Comparison of ENCODE assay signal across 24 cellular contexts in genomic region chr7:106067678-106068077, GRCh38. TPM values are rescaled to one million over a fixed set of nuclear protein-coding genes. Genes with fewer than 3 reads are reported as not detected.
A peak's percentile ranks its signal among the peaks of the same experiment; 100 is the strongest.
DNase-seq lines count a peak whose midpoint lies in the region; TF ChIP-seq lines count a peak whose summit lies in the region.
"Had no signal": no experiment of that assay in that cellular context is flagged by ENCODE, and none has a peak within 500 bp of the region (broad histone marks: within the 10 kb centered on the region; RNA-seq: fewer than 3 reads in every experiment).

No MANE protein-coding gene starts in this region.

- peak overlapping the region in 1 of 4 donors; percentile 9 for H3K4me3 Mint-ChIP-seq in IgD-negative memory B cell
- H3K4me3 Mint-ChIP-seq in nephron progenitor cell = no peak overlapping the region
- H3K4me3 Mint-ChIP-seq: CD8-positive, alpha-beta T cell had no signal

- no peak for TF ChIP-seq POLR2A in transverse colon (IDR thresholded peaks at IDR 0.05)

- no peaks in the 10 kb centered on the region for H3K27me3 Mint-ChIP-seq in IgD-negative memory B cell
- no peaks in the 10 kb centered on the region for H3K27me3 Mint-ChIP-seq in nephron progenitor cell (ENCODE audit: low read depth, poor library complexity)

- no peak overlapping the region for H2AFZ ChIP-seq in SU-DHL-6 (ENCODE audit: low read depth, low read length, severe bottlenecking)

- H3K4me2 ChIP-seq in SU-DHL-6 (ENCODE audit: low read depth, low read length, poor library complexity, severe bottlenecking) = no peak overlapping the region
- H3K4me2 ChIP-seq: A549 had no signal

- intact Hi-C loops in transverse colon (cut with DNase I; ENCODE audit: low total_unique reads) = loop anchor here (5.0 kb wide), 1 partner anchor 75 kb away; no protein-coding TSS in a partner anchor

- H3K36me3 ChIP-seq in SU-DHL-6 (ENCODE audit: low read length) (no peaks in the 10 kb centered on the region), transverse colon (no peaks in the 10 kb centered on the region)
- H3K36me3 ChIP-seq: BLaER1 treated with 17β-estradiol and CSF1 and Interleukin-3, amounts not matched to agents 10 nM and 100 nM; Peyer's patch had no signal

- in situ Hi-C loops in transverse colon (cut with MboI; ENCODE audit: low pct_ligation_motif_present in 1 of 4, low pct_unique_long_range_greater_than_20kb in 1 of 4, low sequenced_read_pairs in 3 of 4) = no loop called here

- peaks cover 85% of the 10 kb centered on the region for H3F3A ChIP-seq in SU-DHL-6 (ENCODE audit: insufficient read depth)

- H3K79me2 ChIP-seq in SU-DHL-6 (ENCODE audit: insufficient read depth, low read length) = peaks cover 5% of the 10 kb centered on the region; the same call in 1 of the 2 replicates

- H3K9ac ChIP-seq in SU-DHL-6 (ENCODE audit: low read length) = 0 out of 2 replicates have a peak overlapping the region, but pooled peaks have one; percentile 4
- H3K9ac ChIP-seq: BLaER1 treated with 17β-estradiol and CSF1 and Interleukin-3, amounts not matched to agents 10 nM and 100 nM had no signal

- H3K4me1 Mint-ChIP-seq in IgD-negative memory B cell (peaks cover 65 to 68% (median 66%) of the 10 kb centered on the region in 3 donors), nephron progenitor cell (peaks cover 99% of the 10 kb centered on the region)

- DNase-seq in nephron progenitor cell (no peak), transverse colon (no peak), Kasumi-1 (lab: John Stamatoyannopoulos, UW) (no peak), cerebellar nuclear complex (lab: John Stamatoyannopoulos, UW) (no peak), mesenteric fat pad (ENCODE audit: low spot score) (no peak)
- no peak for DNase-seq in activated CD4-positive, CD25-positive, alpha-beta regulatory T cell (lab: John Stamatoyannopoulos, UW)
- DNase-seq: Calu3; CD8-positive, alpha-beta T cell; DMS53; EL; GF-D8; GOT3; HCEC 1CT; NCI-H1105; NCI-H146; NCI-H2029; NCI-H226; NCI-H510A treated with DMSO at 0.1 percent for 48 hours; NCI-H748 treated with DMSO at 0.1 percent for 48 hours; Peyer's patch had no signal

- H3K4me1 ChIP-seq in transverse colon = peaks cover 44 to 80% (median 62%) of the 10 kb centered on the region in 4 donors

- no peaks in the 10 kb centered on the region for H4K20me1 ChIP-seq in SU-DHL-6 (ENCODE audit: low read depth, low read length)
- H4K20me1 ChIP-seq: BLaER1 treated with 17β-estradiol and CSF1 and Interleukin-3, amounts not matched to agents 10 nM and 100 nM had no signal

- H3K9me3 ChIP-seq in SU-DHL-6 (ENCODE audit: insufficient read depth, low read length) (no peaks in the 10 kb centered on the region), transverse colon (no peaks in the 10 kb centered on the region)
- H3K9me3 ChIP-seq: A549; BLaER1 treated with 17β-estradiol and CSF1 and Interleukin-3, amounts not matched to agents 10 nM and 100 nM; Peyer's patch had no signal

- H3K4me3 ChIP-seq in SU-DHL-6 (ENCODE audit: insufficient read depth, low read length, poor library complexity, severe bottlenecking) = no peak overlapping the region
- H3K4me3 ChIP-seq in transverse colon = no peak overlapping the region
- H3K4me3 ChIP-seq: A549; BLaER1 treated with 17β-estradiol and CSF1 and Interleukin-3, amounts not matched to agents 10 nM and 100 nM; Peyer's patch had no signal

- 70 to 71% methylated on average over 3 of the region's 3 CpGs for WGBS in transverse colon (ENCODE audit: low coverage in 1 of 2), 2 donors

- H3K27ac Mint-ChIP-seq in IgD-negative memory B cell (peak overlapping the region in 2 of 3 donors; percentile 63 to 91), nephron progenitor cell (peak overlapping the region; percentile 18)
- H3K27ac Mint-ChIP-seq: CD8-positive, alpha-beta T cell had no signal

- H3K9me2 ChIP-seq in SU-DHL-6 (replicated peaks; ENCODE audit: insufficient read depth, low read length) = no peaks in the 10 kb centered on the region

- peak; percentile 75 for TF ChIP-seq EP300 in transverse colon (IDR thresholded peaks at IDR 0.05; ENCODE audit: low read depth)

- H3K27me3 ChIP-seq in SU-DHL-6 (ENCODE audit: low read length) (no peaks in the 10 kb centered on the region), transverse colon (no peaks in the 10 kb centered on the region)
- H3K27me3 ChIP-seq: BLaER1 treated with 17β-estradiol and CSF1 and Interleukin-3, amounts not matched to agents 10 nM and 100 nM; Peyer's patch had no signal

- no peak for TF ChIP-seq CTCF in SU-DHL-6 (IDR thresholded peaks at IDR 0.05; ENCODE audit: insufficient read depth, low read length, poor library complexity, severe bottlenecking)
- no peak for TF ChIP-seq CTCF in nephron progenitor cell (IDR thresholded peaks at IDR 0.05)
- TF ChIP-seq CTCF in transverse colon (IDR thresholded peaks at IDR 0.05) = no peak

- peak overlapping the region; percentile 97 for H3K27ac ChIP-seq in SU-DHL-6 (ENCODE audit: low read depth, low read length)
- peak overlapping the region; percentile 82 to 93 (median 88) for H3K27ac ChIP-seq in transverse colon
- H3K27ac ChIP-seq: A549; BLaER1 treated with 17β-estradiol and CSF1 and Interleukin-3, amounts not matched to agents 10 nM and 100 nM had no signal

- peaks cover 4% of the 10 kb centered on the region for H3K36me3 Mint-ChIP-seq in IgD-negative memory B cell
- H3K36me3 Mint-ChIP-seq in nephron progenitor cell (ENCODE audit: low read depth) = no peaks in the 10 kb centered on the region
- H3K36me3 Mint-ChIP-seq: CD8-positive, alpha-beta T cell had no signal

- no peaks in the 10 kb centered on the region for H3K9me3 Mint-ChIP-seq in IgD-negative memory B cell
- H3K9me3 Mint-ChIP-seq in nephron progenitor cell = no peaks in the 10 kb centered on the region
- H3K9me3 Mint-ChIP-seq: CD8-positive, alpha-beta T cell had no signal

RNA-seq across cellular contexts. Expression of gene SYPL1, which starts 44.4 kb away (rescaled TPM):
- 200 TPM for polyA plus RNA-seq in IgD-negative memory B cell
- total RNA-seq in transverse colon = 10 to 100 TPM; 36.7 to 81.8 (median 59.5) TPM
- total RNA-seq in mesenteric fat pad = 70.8 TPM
